In the genomic region with DNA sequence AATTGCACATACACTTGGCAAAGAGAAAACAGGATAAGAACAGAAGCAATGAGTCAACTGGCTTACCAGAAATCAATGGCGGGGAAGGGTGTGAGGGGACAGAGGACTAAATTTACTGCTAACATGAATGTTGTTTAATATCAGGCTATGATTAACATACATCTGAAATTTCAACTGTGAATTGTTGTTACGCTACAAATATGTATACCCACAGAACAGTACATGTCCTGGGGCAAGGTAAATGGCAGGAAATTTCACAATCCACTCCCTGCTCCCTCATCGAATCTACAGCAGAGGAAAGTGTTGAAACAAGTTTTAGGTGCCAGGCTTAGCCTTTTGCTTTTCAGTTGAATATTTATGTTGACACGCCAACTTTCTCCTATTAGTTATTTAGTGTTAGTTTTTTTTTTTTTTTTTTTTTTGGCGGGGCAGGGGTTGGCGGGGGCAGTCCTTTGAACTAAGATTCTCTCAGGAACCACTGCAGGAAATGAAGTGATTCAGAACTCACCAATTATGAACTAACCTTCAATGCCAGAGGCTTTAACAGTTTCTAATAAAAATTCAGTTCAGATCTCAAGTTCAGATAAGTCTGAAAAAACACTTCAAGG, we compare ENCODE assay signal across 11 cellular contexts.
A peak's percentile ranks its signal among the peaks of the same experiment; 100 is the strongest.
DNase-seq lines count a peak whose midpoint lies in the region; ATAC-seq and TF ChIP-seq lines count a peak whose summit lies in the region.
"Had no signal": no experiment of that assay in that cellular context is flagged by ENCODE, and none has a peak within 500 bp of the region (broad histone marks: within the 10 kb centered on the region; RNA-seq: fewer than 3 reads in every experiment).

No MANE protein-coding gene starts in this region.

- DNase-seq in GM23338 (ENCODE audit: low spot score) (no peak), PC-3 (peak; percentile 75), epithelial cell of proximal tubule (ENCODE audit: low read depth) (peak; percentile 39), progenitor cell of endocrine pancreas (ENCODE audit: low spot score, unreplicated experiment) (no peak), C1 segment of cervical spinal cord (lab: John Stamatoyannopoulos, UW) (no peak), SW480 (ENCODE audit: low spot score) (no peak)
- no peak for DNase-seq in activated CD8-positive, alpha-beta memory T cell treated with anti-CD3 and anti-CD28 coated beads for 24 hours
- DNase-seq: activated CD4-positive, alpha-beta T cell treated with anti-CD3 and anti-CD28 coated beads, Interleukin-2, amount 50 U/mL, for 1 hour; NCI-H345 had no signal

- 0 out of 2 replicates have a peak overlapping the region, but pooled peaks have one; percentile 35 for H3K27ac ChIP-seq in GM23338 (ENCODE audit: low read depth)
- peak overlapping the region; percentile 83 for H3K27ac ChIP-seq in PC-3 (ENCODE audit: low read length)

- H3K4me3 ChIP-seq in GM23338 (no peak overlapping the region), PC-3 (ENCODE audit: low read length) (peak overlapping the region; percentile 50), epithelial cell of proximal tubule (ENCODE audit: low read depth, low read length) (no peak overlapping the region)

- POLR2A ChIA-PET in PC-3 (lab: Charles Lee; ENCODE audit: unreplicated experiment): interaction anchor here (0.7 kb wide), 1 partner anchor 155 kb away, joined by 6 read pairs; no protein-coding TSS in a partner anchor

- no peaks in the 10 kb centered on the region for H3K36me3 ChIP-seq in GM23338 (ENCODE audit: insufficient read depth)
- H3K36me3 ChIP-seq in PC-3 (ENCODE audit: low read depth, low read length): peaks cover 5% of the 10 kb centered on the region; the same call in 1 of the 2 replicates

- peaks cover 8% of the 10 kb centered on the region for H4K20me1 ChIP-seq in GM23338 (replicated peaks; ENCODE audit: insufficient read depth)
- 0 out of 2 replicates have a peak, but pooled peaks cover 3% of the 10 kb centered on the region for H4K20me1 ChIP-seq in PC-3 (ENCODE audit: low read length)

- BruUV-seq in PC-3 (replicated peaks; lab: Mats Ljungman, UMichigan): no TSS peak

- peak overlapping the region; percentile 25 for H3K9ac ChIP-seq in PC-3 (ENCODE audit: low read length)

- CTCF ChIA-PET in PC-3 (lab: Charles Lee): no interaction called here

- peaks cover 7% of the 10 kb centered on the region for H3K27me3 Mint-ChIP-seq in GM23338 (ENCODE audit: insufficient read depth, low read depth, poor library complexity)
- no peaks in the 10 kb centered on the region for H3K27me3 Mint-ChIP-seq in progenitor cell of endocrine pancreas
- H3K27me3 Mint-ChIP-seq: central memory CD8-positive, alpha-beta T cell had no signal

- ATAC-seq in GM23338 (no peak), PC-3 (peak; percentile 63), GM21367 (IDR thresholded peaks at IDR 0.05; ENCODE audit: unreplicated experiment) (no peak)

- H3K9me3 Mint-ChIP-seq in GM23338 (no peaks in the 10 kb centered on the region), progenitor cell of endocrine pancreas (ENCODE audit: low read depth) (no peaks in the 10 kb centered on the region)
- H3K9me3 Mint-ChIP-seq: central memory CD8-positive, alpha-beta T cell had no signal

- H3K27ac Mint-ChIP-seq in GM23338 (no peak overlapping the region; the same call in 1 of the 2 replicates), progenitor cell of endocrine pancreas (peak overlapping the region; percentile 70)

- H3F3A ChIP-seq in GM23338 (replicated peaks; ENCODE audit: low read depth) (no peaks in the 10 kb centered on the region), PC-3 (ENCODE audit: low read length, unreplicated experiment) (peaks cover 11% of the 10 kb centered on the region)

- H3K79me2 ChIP-seq in GM23338 (replicated peaks; ENCODE audit: insufficient read depth) (peaks cover 53% of the 10 kb centered on the region), PC-3 (ENCODE audit: low read length) (peaks cover 18% of the 10 kb centered on the region; the same call in 1 of the 2 replicates)

- no peaks in the 10 kb centered on the region for H3K9me2 ChIP-seq in GM23338 (ENCODE audit: insufficient read depth)
- H3K9me2 ChIP-seq in PC-3 (replicated peaks; ENCODE audit: low read length): no peaks in the 10 kb centered on the region

- H2AFZ ChIP-seq in GM23338 (no peak overlapping the region), PC-3 (ENCODE audit: low read length) (no peak overlapping the region)

- H3K4me1 Mint-ChIP-seq in GM23338: peaks cover 66% of the 10 kb centered on the region
- peaks cover 60% of the 10 kb centered on the region for H3K4me1 Mint-ChIP-seq in progenitor cell of endocrine pancreas (ENCODE audit: low read depth)

- H3K4me2 ChIP-seq in GM23338: no peak overlapping the region
- peak overlapping the region; percentile 80 for H3K4me2 ChIP-seq in PC-3 (ENCODE audit: low read length)

- intact Hi-C loops in PC-3 (cut with micrococcal nuclease): loop anchor here (1.0 to 5.0 kb wide), 2 partner anchors 43 to 94 kb away; no protein-coding TSS in a partner anchor

- H3K27me3 ChIP-seq in GM23338 (ENCODE audit: insufficient read depth) (no peaks in the 10 kb centered on the region), PC-3 (ENCODE audit: low read length) (no peaks in the 10 kb centered on the region)

- no peaks in the 10 kb centered on the region for H3K9me3 ChIP-seq in PC-3 (ENCODE audit: low read length)

- TF ChIP-seq CTCF in GM23338 (conservative IDR thresholded peaks at IDR 0.05; ENCODE audit: low read depth in 2 of 2): no peak
- TF ChIP-seq CTCF in PC-3 (conservative IDR thresholded peaks at IDR 0.05; ENCODE audit: low read depth, low read length): no peak
- no peak for TF ChIP-seq CTCF in epithelial cell of proximal tubule (conservative IDR thresholded peaks at IDR 0.05; ENCODE audit: low read depth, low read length)
- no peak for TF ChIP-seq CTCF in progenitor cell of endocrine pancreas (IDR thresholded peaks at IDR 0.05; ENCODE audit: unreplicated experiment)

- H3K36me3 Mint-ChIP-seq in GM23338 (ENCODE audit: low read depth) (peaks cover 4% of the 10 kb centered on the region; the same call in 1 of the 3 replicates), progenitor cell of endocrine pancreas (ENCODE audit: insufficient read depth) (peaks cover 10% of the 10 kb centered on the region)

- H3K4me3 Mint-ChIP-seq in GM23338: no peak overlapping the region
- no peak overlapping the region for H3K4me3 Mint-ChIP-seq in progenitor cell of endocrine pancreas (ENCODE audit: low read depth)
- H3K4me3 Mint-ChIP-seq: central memory CD8-positive, alpha-beta T cell had no signal

- H3K4me1 ChIP-seq in GM23338 (ENCODE audit: insufficient read depth): peaks cover 35% of the 10 kb centered on the region
- H3K4me1 ChIP-seq in PC-3 (ENCODE audit: insufficient read depth, low read length): peaks cover 41% of the 10 kb centered on the region

TF ChIP-seq in GM23338, 12 proteins besides CTCF, POLR2A, EP300 and RAD21 (continues in another document):
- TF ChIP-seq CREB1 (CRISPR knock-in tag; IDR thresholded peaks at IDR 0.05; ENCODE audit: low read depth): no peak
- TF ChIP-seq JUNB (IDR thresholded peaks at IDR 0.05; ENCODE audit: unreplicated experiment): no peak
- TF ChIP-seq STAT1 (IDR thresholded peaks at IDR 0.05; ENCODE audit: unreplicated experiment): no peak
- TF ChIP-seq ZNF114 (CRISPR knock-in tag; IDR thresholded peaks at IDR 0.05): no peak
- no peak for TF ChIP-seq EZH2phosphoT487 (IDR thresholded peaks at IDR 0.05; ENCODE audit: unreplicated experiment)
- no peak for TF ChIP-seq EZH2 (IDR thresholded peaks at IDR 0.05; ENCODE audit: low read depth, unreplicated experiment)
- TF ChIP-seq, protein P1, sequence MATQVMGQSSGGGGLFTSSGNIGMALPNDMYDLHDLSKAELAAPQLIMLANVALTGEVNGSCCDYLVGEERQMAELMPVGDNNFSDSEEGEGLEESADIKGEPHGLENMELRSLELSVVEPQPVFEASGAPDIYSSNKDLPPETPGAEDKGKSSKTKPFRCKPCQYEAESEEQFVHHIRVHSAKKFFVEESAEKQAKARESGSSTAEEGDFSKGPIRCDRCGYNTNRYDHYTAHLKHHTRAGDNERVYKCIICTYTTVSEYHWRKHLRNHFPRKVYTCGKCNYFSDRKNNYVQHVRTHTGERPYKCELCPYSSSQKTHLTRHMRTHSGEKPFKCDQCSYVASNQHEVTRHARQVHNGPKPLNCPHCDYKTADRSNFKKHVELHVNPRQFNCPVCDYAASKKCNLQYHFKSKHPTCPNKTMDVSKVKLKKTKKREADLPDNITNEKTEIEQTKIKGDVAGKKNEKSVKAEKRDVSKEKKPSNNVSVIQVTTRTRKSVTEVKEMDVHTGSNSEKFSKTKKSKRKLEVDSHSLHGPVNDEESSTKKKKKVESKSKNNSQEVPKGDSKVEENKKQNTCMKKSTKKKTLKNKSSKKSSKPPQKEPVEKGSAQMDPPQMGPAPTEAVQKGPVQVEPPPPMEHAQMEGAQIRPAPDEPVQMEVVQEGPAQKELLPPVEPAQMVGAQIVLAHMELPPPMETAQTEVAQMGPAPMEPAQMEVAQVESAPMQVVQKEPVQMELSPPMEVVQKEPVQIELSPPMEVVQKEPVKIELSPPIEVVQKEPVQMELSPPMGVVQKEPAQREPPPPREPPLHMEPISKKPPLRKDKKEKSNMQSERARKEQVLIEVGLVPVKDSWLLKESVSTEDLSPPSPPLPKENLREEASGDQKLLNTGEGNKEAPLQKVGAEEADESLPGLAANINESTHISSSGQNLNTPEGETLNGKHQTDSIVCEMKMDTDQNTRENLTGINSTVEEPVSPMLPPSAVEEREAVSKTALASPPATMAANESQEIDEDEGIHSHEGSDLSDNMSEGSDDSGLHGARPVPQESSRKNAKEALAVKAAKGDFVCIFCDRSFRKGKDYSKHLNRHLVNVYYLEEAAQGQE (IDR thresholded peaks at IDR 0.05; ENCODE audit: unreplicated experiment): no peak
- TF ChIP-seq POLR2AphosphoS5 (IDR thresholded peaks at IDR 0.05; ENCODE audit: low read depth): no peak

Comparison
In these comparisons a context has a peak if more than half of its experiments do, and no peak if none do; other contexts are left out.
1. DNase-seq: peak in PC-3 (single experiment) and epithelial cell of proximal tubule (single experiment); none in GM23338 (single experiment), progenitor cell of endocrine pancreas (single experiment), C1 segment of cervical spinal cord (0 of 14), SW480 (single experiment) and activated CD8-positive, alpha-beta memory T cell treated with anti-CD3 and anti-CD28 coated beads for 24 hours (single experiment).